Comparison of ENCODE assay signal across 2 cellular contexts in the genomic region with DNA sequence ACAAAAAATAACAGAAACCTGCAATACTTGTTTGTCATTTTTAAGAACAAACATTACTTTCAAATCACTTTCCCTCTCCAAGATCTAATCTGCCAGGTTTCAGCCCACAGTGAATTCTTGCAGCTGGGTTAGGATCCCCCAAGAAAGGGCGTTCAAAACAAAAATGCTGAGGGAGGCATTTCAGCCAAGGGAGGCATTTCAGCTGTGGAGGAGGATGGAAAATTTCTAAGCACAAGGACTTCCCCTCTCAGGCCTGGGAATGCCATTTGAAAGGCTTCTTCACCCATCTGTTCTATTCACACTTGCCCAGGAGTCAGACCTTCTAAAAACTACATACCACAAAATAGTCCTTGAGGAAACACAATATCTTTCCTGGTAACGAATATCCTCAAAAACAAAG.
TF ChIP-seq lines count a peak whose summit lies in the region.

No MANE protein-coding gene starts in this region.

TF ChIP-seq in HepG2, 621 proteins besides CTCF, POLR2A, EP300 and RAD21 (continued from another document):
- peak; percentile 70 to 84 for TF ChIP-seq MAFK (conservative IDR thresholded peaks at IDR 0.05 in 1 of 2, IDR thresholded peaks at IDR 0.05 in 1 of 2; ENCODE audit: low read length in 2 of 2)
- no peak for TF ChIP-seq ZNF589 (CRISPR knock-in tag; conservative IDR thresholded peaks at IDR 0.05)
- TF ChIP-seq MAFF (IDR thresholded peaks at IDR 0.05; ENCODE audit: low read depth, low read length), result peak; percentile 61
- TF ChIP-seq, protein P1, sequence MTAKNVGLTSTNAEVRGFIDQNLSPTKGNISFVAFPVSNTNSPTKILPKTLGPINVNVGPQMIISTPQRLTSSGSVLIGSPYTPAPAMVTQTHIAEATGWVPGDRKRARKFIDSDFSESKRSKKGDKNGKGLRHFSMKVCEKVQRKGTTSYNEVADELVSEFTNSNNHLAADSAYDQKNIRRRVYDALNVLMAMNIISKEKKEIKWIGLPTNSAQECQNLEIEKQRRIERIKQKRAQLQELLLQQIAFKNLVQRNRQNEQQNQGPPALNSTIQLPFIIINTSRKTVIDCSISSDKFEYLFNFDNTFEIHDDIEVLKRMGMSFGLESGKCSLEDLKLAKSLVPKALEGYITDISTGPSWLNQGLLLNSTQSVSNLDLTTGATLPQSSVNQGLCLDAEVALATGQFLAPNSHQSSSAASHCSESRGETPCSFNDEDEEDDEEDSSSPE (CRISPR knock-in tag; IDR thresholded peaks at IDR 0.05), result no peak
- no peak for TF ChIP-seq ZNF20 (CRISPR knock-in tag; IDR thresholded peaks at IDR 0.05)

TF ChIP-seq in K562, 482 proteins besides CTCF, POLR2A, EP300 and RAD21 (continued from another document):
- TF ChIP-seq MAFK (IDR thresholded peaks at IDR 0.05; ENCODE audit: low read length), result 0 out of 2 replicates have a peak, but pooled peaks have one; percentile 19
